Comparison of ENCODE assay signal across 26 cellular contexts in the genomic region with DNA sequence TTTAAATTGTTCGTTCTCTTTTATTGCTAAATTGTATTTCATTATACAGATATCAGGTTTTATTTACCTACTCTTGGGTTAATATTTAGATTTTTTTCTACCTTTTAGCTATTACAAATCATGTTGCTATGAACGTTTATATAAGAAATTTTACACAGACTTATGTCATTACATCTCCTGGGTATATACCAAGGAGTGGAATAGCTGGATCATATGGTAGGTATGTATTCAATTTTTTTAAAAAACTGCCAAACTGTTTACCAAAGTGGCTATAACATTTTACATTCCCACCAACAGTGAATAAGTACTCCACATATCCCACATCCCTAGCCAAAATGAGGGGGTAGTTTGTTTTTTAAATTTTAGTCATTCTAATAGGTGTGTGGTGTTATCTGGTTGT.
"Had no signal": no experiment of that assay in that cellular context is flagged by ENCODE, and none has a peak within 500 bp of the region (broad histone marks: within the 10 kb centered on the region; RNA-seq: fewer than 3 reads in every experiment).

No MANE protein-coding gene starts in this region.

- DNase-seq: stimulated activated CD4-positive, alpha-beta T cell treated with anti-CD3 and anti-CD28 coated beads, Interleukin-2, amount 100 ng/mL, for 48 hours; stimulated activated CD4-positive, alpha-beta T cell treated with anti-CD3 and anti-CD28 coated beads, Interleukin-4, amount 100 ng/mL, for 1 hour; stimulated activated CD4-positive, alpha-beta T cell treated with anti-CD3 and anti-CD28 coated beads, Interleukin-4, amount 100 ng/mL, for 24 hours; stimulated activated CD4-positive, alpha-beta T cell treated with anti-CD3 and anti-CD28 coated beads, Interleukin-4, amount 100 ng/mL, for 4 hours; stimulated activated CD8-positive, alpha-beta memory T cell treated with anti-CD3 and anti-CD28 coated beads, Interleukin-4, amount 100 ng/mL, for 48 hours; stimulated activated naive B cell treated with anti-CD40 and anti-IgM and Interleukin-4, amounts not matched to agents 10 μg/mL and 1 μg/mL and 100 μg/mL, for 72 hours; stimulated activated naive CD4-positive, alpha-beta T cell; stimulated activated naive CD4-positive, alpha-beta T cell treated with Interleukin-2 at 50 U/mL for 16 hours; stimulated activated naive CD8-positive, alpha-beta T cell treated with anti-CD3 and anti-CD28 coated beads, Interleukin-15, amount 100 ng/mL, for 72 hours; stimulated activated naive CD8-positive, alpha-beta T cell treated with anti-CD3 and anti-CD28 coated beads, Interleukin-15, Interleukin-2, amounts not matched to agents 100 U/mL and 50 U/mL, for 24 hours; stomach; substantia nigra; testis; thyroid gland; tibial artery; transverse colon; trophoblast cell; upper lobe of left lung; upper lobe of right lung; uterus had no signal

- ATAC-seq: stimulated activated effector memory CD8-positive, alpha-beta T cell treated with anti-CD3 and anti-CD28 coated beads, Interleukin-12 subunit alpha, Interleukin-12 subunit beta, amount 100 ng/mL, for 72 hours; stimulated activated memory B cell treated with anti-CD40 and anti-IgM and Interleukin-4, amounts not matched to agents 10 μg/mL and 1 μg/mL and 100 μg/mL, for 72 hours; stimulated activated naive B cell treated with anti-CD40 and anti-IgM and Interleukin-4, amounts not matched to agents 10 μg/mL and 1 μg/mL and 100 μg/mL, for 72 hours; stimulated activated naive CD8-positive, alpha-beta T cell treated with anti-CD3 and anti-CD28 coated beads, Interleukin-15, amount 100 ng/mL, for 72 hours; stimulated activated naive CD8-positive, alpha-beta T cell treated with anti-CD3 and anti-CD28 coated beads, Interleukin-15, Interleukin-2, amounts not matched to agents 100 U/mL and 50 U/mL, for 24 hours; upper lobe of right lung had no signal

- H3K4me3 ChIP-seq: stomach, suprapubic skin, testis, thoracic aorta, thyroid gland, tibial artery, tibial nerve, transverse colon, upper lobe of left lung, upper lobe of right lung, uterus, vagina had no signal

- H3K4me1 ChIP-seq: stomach, suprapubic skin, testis, thyroid gland, tibial artery, tibial nerve, transverse colon, upper lobe of left lung, upper lobe of right lung, uterus, vagina had no signal

- H3K9me3 ChIP-seq: suprapubic skin, testis, thoracic aorta, thyroid gland, tibial artery, transverse colon, upper lobe of left lung, upper lobe of right lung, uterus, vagina had no signal

- H3K27ac ChIP-seq: stomach, suprapubic skin, testis, thoracic aorta, thyroid gland, tibial artery, tibial nerve, transverse colon, upper lobe of left lung, upper lobe of right lung, uterus, vagina had no signal

- H3K27me3 ChIP-seq: stomach, suprapubic skin, testis, thyroid gland, tibial artery, tibial nerve, transverse colon, upper lobe of left lung, upper lobe of right lung, uterus, vagina had no signal

- H3K36me3 ChIP-seq: stomach, suprapubic skin, thoracic aorta, thyroid gland, tibial artery, transverse colon, upper lobe of left lung, upper lobe of right lung, uterus, vagina had no signal
